8 cellular contexts compared by ENCODE assay signal in genomic region chr4:186190456-186191265, GRCh38. TPM values are rescaled to one million over a fixed set of nuclear protein-coding genes. Genes with fewer than 3 reads are reported as not detected.
DNase-seq lines count a peak whose midpoint lies in the region; ATAC-seq and TF ChIP-seq lines count a peak whose summit lies in the region.

No MANE protein-coding gene starts in this region.

- TF ChIP-seq CTCF in A673 (conservative IDR thresholded peaks at IDR 0.05; ENCODE audit: low read depth, low read length) (0 out of 2 replicates have a peak, but pooled peaks have one; percentile 27), fibroblast of mammary gland (conservative IDR thresholded peaks at IDR 0.05; ENCODE audit: control insufficient read depth, insufficient read depth, low read depth, low read length) (no peak), neural crest cell (conservative IDR thresholded peaks at IDR 0.05) (no peak)

- CTCF ChIA-PET in A673 (lab: Charles Lee) = interaction anchor here (0.6 to 0.8 kb wide), 2 partner anchors 13 to 138 kb away, joined by 3 read pairs; no protein-coding TSS in a partner anchor

- H3K4me3 ChIP-seq in A673 (ENCODE audit: low read depth, low read length, poor library complexity, severe bottlenecking) (peak overlapping the region; percentile 71), fibroblast of mammary gland (ENCODE audit: control insufficient read depth, low read depth, low read length) (peak overlapping the region; percentile 82)

- no peaks in the 10 kb centered on the region for H3K36me3 Mint-ChIP-seq in activated T-cell treated with anti-CD3 and anti-CD28 coated beads, Interleukin-2, amount 50 U/mL, for 72 hours (ENCODE audit: insufficient read depth in 2 of 2)
- H3K36me3 Mint-ChIP-seq in neural crest cell (ENCODE audit: low read depth) = peaks cover 4% of the 10 kb centered on the region

- H3K36me3 ChIP-seq in A673 (ENCODE audit: insufficient read depth, low read length, poor library complexity, severe bottlenecking) = no peaks in the 10 kb centered on the region

- no peaks in the 10 kb centered on the region for H3K27me3 ChIP-seq in A673 (replicated peaks; ENCODE audit: insufficient read depth, low read depth, low read length, poor library complexity)

- H3K27ac ChIP-seq in A673 (ENCODE audit: low read depth, low read length, poor library complexity, severe bottlenecking) = peak overlapping the region; percentile 86

- peak; percentile 68 for DNase-seq in A673 (ENCODE audit: low spot score)
- DNase-seq in NCI-H2227 treated with DMSO at 0.1 percent for 48 hours (lab: John Stamatoyannopoulos, UW) = peak; percentile 34
- peak; percentile 41 to 49 for DNase-seq in activated T-cell treated with anti-CD3 and anti-CD28 coated beads, Interleukin-2, amount 50 U/mL, for 72 hours
- peak; percentile 18 for DNase-seq in fibroblast of mammary gland (ENCODE audit: low read depth)
- DNase-seq in neural crest cell (ENCODE audit: low read depth, low spot score) = no peak
- DNase-seq in ureter (ENCODE audit: low spot score) = peak; percentile 54

- peak overlapping the region; percentile 91 for H3K27ac Mint-ChIP-seq in activated T-cell treated with anti-CD3 and anti-CD28 coated beads, Interleukin-2, amount 50 U/mL, for 72 hours
- H3K27ac Mint-ChIP-seq in neural crest cell (ENCODE audit: unreplicated experiment) = peak overlapping the region; percentile 62

- no peaks in the 10 kb centered on the region for H3K9me3 Mint-ChIP-seq in activated T-cell treated with anti-CD3 and anti-CD28 coated beads, Interleukin-2, amount 50 U/mL, for 72 hours
- H3K9me3 Mint-ChIP-seq in neural crest cell = no peaks in the 10 kb centered on the region

- peak overlapping the region; percentile 90 to 92 for H3K4me3 Mint-ChIP-seq in activated T-cell treated with anti-CD3 and anti-CD28 coated beads, Interleukin-2, amount 50 U/mL, for 72 hours
- peak overlapping the region; percentile 91 for H3K4me3 Mint-ChIP-seq in neural crest cell

- H3K27me3 Mint-ChIP-seq in activated T-cell treated with anti-CD3 and anti-CD28 coated beads, Interleukin-2, amount 50 U/mL, for 72 hours (ENCODE audit: low read depth) = no peaks in the 10 kb centered on the region
- no peaks in the 10 kb centered on the region for H3K27me3 Mint-ChIP-seq in neural crest cell (ENCODE audit: low read depth)

- no peaks in the 10 kb centered on the region for H3K9me3 ChIP-seq in A673 (ENCODE audit: low read depth, low read length, poor library complexity, severe bottlenecking)

- peaks cover 16% of the 10 kb centered on the region for H3K4me1 ChIP-seq in A673 (ENCODE audit: insufficient read depth, low read length, poor library complexity, severe bottlenecking)

- intact Hi-C loops in A673 (cut with micrococcal nuclease; ENCODE audit: unreplicated experiment) = loop anchor here (5.0 kb wide), 1 partner anchor 123 kb away; the partner anchor contains the start of gene TLR3

- POLR2A ChIA-PET in A673 (lab: Charles Lee; ENCODE audit: low non-redundant PET) = no interaction called here

- H3K4me1 Mint-ChIP-seq in activated T-cell treated with anti-CD3 and anti-CD28 coated beads, Interleukin-2, amount 50 U/mL, for 72 hours (ENCODE audit: low read depth) = peaks cover 39% of the 10 kb centered on the region
- peaks cover 35% of the 10 kb centered on the region for H3K4me1 Mint-ChIP-seq in neural crest cell

- peak; percentile 22 for ATAC-seq in GM18508 (IDR thresholded peaks at IDR 0.05; ENCODE audit: insufficient read depth, unreplicated experiment)
- ATAC-seq in HG02943 (IDR thresholded peaks at IDR 0.05; ENCODE audit: low read depth, unreplicated experiment) = peak; percentile 39
- peak; percentile 35 for ATAC-seq in activated T-cell treated with anti-CD3 and anti-CD28 coated beads, Interleukin-2, amount 50 U/mL, for 72 hours (replicated peaks in 1 of 2)

- no TSS peak for BruUV-seq in A673 (replicated peaks; lab: Mats Ljungman, UMichigan)

RNA-seq across cellular contexts. Expression of gene CYP4V2, which starts 0.7 kb away (rescaled TPM):
- 14.3 and 15.3 TPM in 2 replicates for total RNA-seq in A673 (2021)
- total RNA-seq in activated T-cell treated with anti-CD3 and anti-CD28 coated beads, Interleukin-2, amount 50 U/mL, for 72 hours = 10 to 100 TPM; 15.4 to 20.4 TPM
- 6.4 and 7.1 TPM in 2 replicates for total RNA-seq in neural crest cell
- total RNA-seq in ureter = 47.3 TPM

RNA-seq across cellular contexts. Expression of gene KLKB1, which starts 36.6 kb away (rescaled TPM):
- total RNA-seq in A673 (2021) = 0.39 TPM in 1 of 2 replicates, not detected in the other
- 1 to 10 TPM in 1 of 2 donors, under 1 TPM in 1; 0.79 to 1.2 TPM for total RNA-seq in activated T-cell treated with anti-CD3 and anti-CD28 coated beads, Interleukin-2, amount 50 U/mL, for 72 hours
- 0.36 and 0.49 TPM in 2 replicates for total RNA-seq in neural crest cell
- 1.2 TPM for total RNA-seq in ureter
